ENCODE assay signal across 21 cellular contexts in the genomic region with DNA sequence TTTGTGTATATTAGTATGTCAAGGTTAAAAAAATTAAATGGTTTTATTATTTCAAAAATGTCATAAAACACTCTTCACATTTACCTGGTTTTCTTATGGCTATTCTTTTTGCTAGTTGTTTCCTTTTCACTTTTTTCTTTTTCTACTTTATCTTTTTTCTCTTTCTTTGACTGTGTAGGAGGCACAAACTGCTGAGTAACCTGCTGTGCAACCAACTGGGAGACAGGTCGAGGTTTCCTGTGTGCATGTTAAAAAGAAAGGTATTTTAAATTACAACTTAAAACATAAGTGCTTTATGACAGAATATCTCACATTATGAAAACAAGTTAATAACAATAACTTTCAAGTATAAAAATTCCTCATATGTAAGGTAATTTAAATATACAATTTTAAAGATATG. TPM values are rescaled to one million over a fixed set of nuclear protein-coding genes. Genes with fewer than 3 reads are reported as not detected.
DNase-seq lines count a peak whose midpoint lies in the region; ATAC-seq, FAIRE-seq and TF ChIP-seq lines count a peak whose summit lies in the region.
"Had no signal": no experiment of that assay in that cellular context is flagged by ENCODE, and none has a peak within 500 bp of the region (broad histone marks: within the 10 kb centered on the region; RNA-seq: fewer than 3 reads in every experiment).

No MANE protein-coding gene starts in this region.

- no peaks in the 10 kb centered on the region for H3K9me3 ChIP-seq in CD8-positive, alpha-beta T cell (ENCODE audit: low read length)
- H3K9me3 ChIP-seq in small intestine (ENCODE audit: control insufficient read depth, low read depth) = no peaks in the 10 kb centered on the region

- no peak for ATAC-seq in CD8-positive, alpha-beta T cell
- no peak for ATAC-seq in GM19328 (IDR thresholded peaks at IDR 0.05; ENCODE audit: unreplicated experiment)
- no peak for ATAC-seq in HG02763 (IDR thresholded peaks at IDR 0.05; ENCODE audit: unreplicated experiment)
- ATAC-seq: GM23338 had no signal

- intact Hi-C loops in CD8-positive, alpha-beta T cell (cut with DNase I, micrococcal nuclease) = no loop called here

- H3K4me3 Mint-ChIP-seq in activated T-cell treated with anti-CD3 and anti-CD28 coated beads, Interleukin-2, amount 50 U/mL, for 24 hours = no peak overlapping the region
- H3K4me3 Mint-ChIP-seq in CD8-positive, alpha-beta T cell = no peak overlapping the region
- no peak overlapping the region for H3K4me3 Mint-ChIP-seq in mesothelial cell of epicardium
- H3K4me3 Mint-ChIP-seq: B cell; CD4-positive, alpha-beta memory T cell; GM23338 had no signal

- 67 to 80% (median 77%) methylated on average over 1 of the region's 1 CpG for WGBS in small intestine, 3 donors

- no peaks in the 10 kb centered on the region for H3K27me3 ChIP-seq in CD8-positive, alpha-beta T cell (ENCODE audit: insufficient read depth, low read length)
- H3K27me3 ChIP-seq in small intestine (ENCODE audit: control insufficient read depth in 2 of 2, insufficient read depth in 2 of 2, low read length in 2 of 2) = no peaks in the 10 kb centered on the region

- H3K36me3 ChIP-seq in CD8-positive, alpha-beta T cell (ENCODE audit: insufficient read depth, low read length) = no peaks in the 10 kb centered on the region
- peaks cover 2 to 3% of the 10 kb centered on the region in 2 donors for H3K36me3 ChIP-seq in small intestine (ENCODE audit: control insufficient read depth in 2 of 2, insufficient read depth in 2 of 2, low read length in 2 of 2)

- no peaks in the 10 kb centered on the region for H3K4me1 ChIP-seq in CD8-positive, alpha-beta T cell (ENCODE audit: insufficient read depth, low read length)
- H3K4me1 ChIP-seq in small intestine (ENCODE audit: control insufficient read depth in 2 of 2, insufficient read depth in 1 of 2, low read depth in 1 of 2, low read length in 1 of 2) = peaks cover 0 to 2% of the 10 kb centered on the region in 2 donors

- peaks cover 36% of the 10 kb centered on the region for H3K36me3 Mint-ChIP-seq in activated T-cell treated with anti-CD3 and anti-CD28 coated beads, Interleukin-2, amount 50 U/mL, for 24 hours (ENCODE audit: low read depth)
- H3K36me3 Mint-ChIP-seq in CD8-positive, alpha-beta T cell = peaks cover 19% of the 10 kb centered on the region
- peaks cover 20% of the 10 kb centered on the region for H3K36me3 Mint-ChIP-seq in mesothelial cell of epicardium

- CTCF ChIA-PET in CD8-positive, alpha-beta T cell (lab: Charles Lee) = no interaction called here

- POLR2A ChIA-PET in CD8-positive, alpha-beta T cell (lab: Charles Lee) = no interaction called here

- H3K27ac ChIP-seq in CD8-positive, alpha-beta T cell (ENCODE audit: low read depth, low read length) = no peak overlapping the region
- no peak overlapping the region for H3K27ac ChIP-seq in small intestine (ENCODE audit: low read depth in 1 of 2, low read length in 1 of 2)
- H3K27ac ChIP-seq: RWPE1 had no signal

- DNase-seq in activated T-cell treated with anti-CD3 and anti-CD28 coated beads, Interleukin-2, amount 50 U/mL, for 24 hours = no peak
- DNase-seq in activated T-cell treated with anti-CD3 and anti-CD28 coated beads, Interleukin-2, amount 50 U/mL, for 48 hours = no peak
- no peak for DNase-seq in CD8-positive, alpha-beta T cell
- DNase-seq in OCI-M1 (lab: John Stamatoyannopoulos, UW) = peak; percentile 12
- no peak for DNase-seq in mesothelial cell of epicardium (ENCODE audit: low spot score in 2 of 2, unreplicated experiment in 2 of 2)
- DNase-seq in small intestine = no peak
- DNase-seq: CD4-positive, alpha-beta memory T cell; DND-41; GF-D8; NCI-H1048; NCI-H146; NCI-H2081 treated with DMSO at 0.1 percent for 48 hours; NCI-H526; NK-92 treated with Interleukin-12 subunit alpha and Interleukin-12 subunit beta, amount 100 ng/mL, for 24 hours had no signal

- no peaks in the 10 kb centered on the region for H3K27me3 Mint-ChIP-seq in activated T-cell treated with anti-CD3 and anti-CD28 coated beads, Interleukin-2, amount 50 U/mL, for 24 hours
- no peaks in the 10 kb centered on the region for H3K27me3 Mint-ChIP-seq in CD8-positive, alpha-beta T cell (ENCODE audit: low read depth)
- no peaks in the 10 kb centered on the region for H3K27me3 Mint-ChIP-seq in mesothelial cell of epicardium (ENCODE audit: low read depth)
- H3K27me3 Mint-ChIP-seq: B cell; CD4-positive, alpha-beta memory T cell had no signal

- FAIRE-seq in small intestine (lab: Jason Lieb, UNC) = no peak
- FAIRE-seq: D721Med, HTR-8/SVneo had no signal

- H3K9me3 Mint-ChIP-seq in activated T-cell treated with anti-CD3 and anti-CD28 coated beads, Interleukin-2, amount 50 U/mL, for 24 hours = no peaks in the 10 kb centered on the region
- no peaks in the 10 kb centered on the region for H3K9me3 Mint-ChIP-seq in CD8-positive, alpha-beta T cell
- peaks cover 5% of the 10 kb centered on the region for H3K9me3 Mint-ChIP-seq in mesothelial cell of epicardium
- H3K9me3 Mint-ChIP-seq: CD4-positive, alpha-beta memory T cell; GM23338 had no signal

- H3K4me3 ChIP-seq in CD8-positive, alpha-beta T cell (ENCODE audit: low read depth, low read length) = no peak overlapping the region
- H3K4me3 ChIP-seq in small intestine (ENCODE audit: low read depth in 1 of 2, low read length in 2 of 2) = no peak overlapping the region
- H3K4me3 ChIP-seq: GM23338 had no signal

- no peak for TF ChIP-seq CTCF in CD8-positive, alpha-beta T cell (IDR thresholded peaks at IDR 0.05)
- TF ChIP-seq CTCF in mesothelial cell of epicardium (IDR thresholded peaks at IDR 0.05; ENCODE audit: unreplicated experiment) = no peak

- H3K27ac Mint-ChIP-seq in activated T-cell treated with anti-CD3 and anti-CD28 coated beads, Interleukin-2, amount 50 U/mL, for 24 hours = peak overlapping the region; percentile 34
- peak overlapping the region; percentile 57 for H3K27ac Mint-ChIP-seq in CD8-positive, alpha-beta T cell
- peak overlapping the region; percentile 44 for H3K27ac Mint-ChIP-seq in mesothelial cell of epicardium
- H3K27ac Mint-ChIP-seq: B cell had no signal

- peaks cover 23% of the 10 kb centered on the region for H3K4me1 Mint-ChIP-seq in activated T-cell treated with anti-CD3 and anti-CD28 coated beads, Interleukin-2, amount 50 U/mL, for 24 hours (ENCODE audit: low read depth)
- peaks cover 26% of the 10 kb centered on the region for H3K4me1 Mint-ChIP-seq in CD8-positive, alpha-beta T cell (ENCODE audit: low read depth)
- peaks cover 24% of the 10 kb centered on the region for H3K4me1 Mint-ChIP-seq in mesothelial cell of epicardium

RNA-seq across cellular contexts. Expression of a gene that starts 16.9 kb away (rescaled TPM):
- total RNA-seq in CD8-positive, alpha-beta T cell = 1 to 10 TPM; 8.5 to 9.2 TPM
- 36.3 to 39.8 TPM (median 38.1 TPM) in 3 replicates for total RNA-seq in mesothelial cell of epicardium
- polyA plus RNA-seq in small intestine = 1 to 10 TPM; 1.8 to 3.4 (median 1.9) TPM
